31 cellular contexts compared by ENCODE assay signal in genomic region chr22:47020157-47020556, GRCh38.
A peak's percentile ranks its signal among the peaks of the same experiment; 100 is the strongest.
DNase-seq lines count a peak whose midpoint lies in the region; ATAC-seq and TF ChIP-seq lines count a peak whose summit lies in the region.
"Had no signal": no experiment of that assay in that cellular context is flagged by ENCODE, and none has a peak within 500 bp of the region (broad histone marks: within the 10 kb centered on the region; RNA-seq: fewer than 3 reads in every experiment).

No MANE protein-coding gene starts in this region.

- no peak for DNase-seq in activated CD4-positive, alpha-beta T cell treated with anti-CD3 and anti-CD28 coated beads for 36 hours
- DNase-seq in activated CD4-positive, alpha-beta T cell treated with anti-CD3 and anti-CD28 coated beads, Interleukin-2, amount 50 U/mL, for 48 hours, result no peak
- DNase-seq in EL (peak; percentile 31), choroid plexus epithelial cell (ENCODE audit: low read depth) (peak; percentile 42), sigmoid colon (peak; percentile 51), left colon (no peak), NCI-H510A treated with DMSO at 0.1 percent for 48 hours (lab: John Stamatoyannopoulos, UW) (no peak)
- DNase-seq: activated gamma-delta T cell treated with Interleukin-2 at 50 U/mL for 16 hours; anterior cingulate cortex; effector CD8-positive, alpha-beta T cell; GF-D8; left ventricle myocardium superior; MM.1S; NCI-H2029; NCI-H526 treated with DMSO at 0.1 percent for 48 hours; PC-9; right cardiac atrium; SHP77; stimulated activated CD4-positive, alpha-beta T cell treated with anti-CD3 and anti-CD28 coated beads, Interleukin-12 subunit alpha, Interleukin-12 subunit beta, amount 100 ng/mL, for 4 hours; stimulated activated CD4-positive, alpha-beta T cell treated with anti-CD3 and anti-CD28 coated beads, Interleukin-2, amount 100 ng/mL, for 48 hours; T-helper 17 cell had no signal

- WGBS in sigmoid colon, 2 donors, result 97% methylated on average over 7 of the region's 7 CpGs

- intact Hi-C loops in activated CD4-positive, alpha-beta T cell treated with anti-CD3 and anti-CD28 coated beads for 36 hours (cut with DNase I, micrococcal nuclease), result no loop called here
- intact Hi-C loops in sigmoid colon (cut with DNase I) (no loop called here), left colon (cut with DNase I, micrococcal nuclease) (no loop called here)

- no peaks in the 10 kb centered on the region for H3K27me3 Mint-ChIP-seq in activated CD4-positive, alpha-beta T cell treated with anti-CD3 and anti-CD28 coated beads for 36 hours
- H3K27me3 Mint-ChIP-seq: T-helper 17 cell had no signal

- no peaks in the 10 kb centered on the region for H3K27me3 ChIP-seq in sigmoid colon
- H3K27me3 ChIP-seq: neural progenitor cell, tibial nerve had no signal

- peaks cover 33% of the 10 kb centered on the region for H3K4me1 Mint-ChIP-seq in activated CD4-positive, alpha-beta T cell treated with anti-CD3 and anti-CD28 coated beads for 36 hours
- H3K4me1 Mint-ChIP-seq: CD14-positive monocyte, neural progenitor cell had no signal

- TF ChIP-seq CTCF in choroid plexus epithelial cell (conservative IDR thresholded peaks at IDR 0.05; ENCODE audit: low read depth, low read length) (no peak), sigmoid colon (IDR thresholded peaks at IDR 0.05) (no peak)

- peak; percentile 53 for ATAC-seq in activated CD4-positive, alpha-beta T cell treated with anti-CD3 and anti-CD28 coated beads for 36 hours
- ATAC-seq in left colon, result no peak
- no peak for ATAC-seq in HG03139 (IDR thresholded peaks at IDR 0.05; ENCODE audit: unreplicated experiment)
- ATAC-seq: activated CD4-positive, CD25-positive, alpha-beta regulatory T cell treated with anti-CD3 and anti-CD28 coated beads, Interleukin-2, amount 50 U/mL, for 24 hours; HCT116; left ventricle myocardium superior; right cardiac atrium; T-helper 17 cell had no signal

- H3K4me3 ChIP-seq in choroid plexus epithelial cell (ENCODE audit: low read depth, low read length), result no peak overlapping the region
- H3K4me3 ChIP-seq in sigmoid colon, result no peak overlapping the region
- H3K4me3 ChIP-seq: neural progenitor cell, PC-9, tibial nerve had no signal

- POLR2A ChIA-PET in activated CD4-positive, alpha-beta T cell treated with anti-CD3 and anti-CD28 coated beads for 36 hours (lab: Charles Lee), result no interaction called here

- peak overlapping the region; percentile 81 for H3K27ac Mint-ChIP-seq in activated CD4-positive, alpha-beta T cell treated with anti-CD3 and anti-CD28 coated beads for 36 hours
- H3K27ac Mint-ChIP-seq: neural progenitor cell, T-helper 17 cell had no signal

- no peaks in the 10 kb centered on the region for H3K36me3 ChIP-seq in sigmoid colon
- H3K36me3 ChIP-seq: neural progenitor cell had no signal

- no peaks in the 10 kb centered on the region for H3K9me3 Mint-ChIP-seq in activated CD4-positive, alpha-beta T cell treated with anti-CD3 and anti-CD28 coated beads for 36 hours (ENCODE audit: low read depth)

- TF ChIP-seq EP300 in sigmoid colon (IDR thresholded peaks at IDR 0.05), result no peak

- peaks cover 33% of the 10 kb centered on the region for H3K36me3 Mint-ChIP-seq in activated CD4-positive, alpha-beta T cell treated with anti-CD3 and anti-CD28 coated beads for 36 hours (ENCODE audit: low read depth)

- CTCF ChIA-PET in activated CD4-positive, alpha-beta T cell treated with anti-CD3 and anti-CD28 coated beads for 36 hours (lab: Charles Lee), result interaction anchor here (0.6 kb wide), 1 partner anchor 456 kb away, joined by 3 read pairs; no protein-coding TSS in a partner anchor

- peaks cover 0 to 8% (median 0%) of the 10 kb centered on the region in 4 donors for H3K4me1 ChIP-seq in sigmoid colon
- H3K4me1 ChIP-seq: Caco-2, neural progenitor cell had no signal

- H3K9me3 ChIP-seq in sigmoid colon, result no peaks in the 10 kb centered on the region
- H3K9me3 ChIP-seq: Caco-2, tibial nerve had no signal

- no peak overlapping the region for H3K4me3 Mint-ChIP-seq in activated CD4-positive, alpha-beta T cell treated with anti-CD3 and anti-CD28 coated beads for 36 hours
- H3K4me3 Mint-ChIP-seq: CD14-positive monocyte, neural progenitor cell, T-helper 17 cell had no signal

- H3K27ac ChIP-seq in sigmoid colon, result no peak overlapping the region
- H3K27ac ChIP-seq: 22Rv1, HL-60, KMS-11, neural progenitor cell, PC-9 had no signal

- no peak for TF ChIP-seq POLR2A in sigmoid colon (IDR thresholded peaks at IDR 0.05)

Comparison
In these comparisons a context has a peak if more than half of its experiments do, and no peak if none do; other contexts are left out.
1. DNase-seq: peak in EL (single experiment), choroid plexus epithelial cell (single experiment) and sigmoid colon (single experiment); none in activated CD4-positive, alpha-beta T cell treated with anti-CD3 and anti-CD28 coated beads for 36 hours (single experiment), activated CD4-positive, alpha-beta T cell treated with anti-CD3 and anti-CD28 coated beads, Interleukin-2, amount 50 U/mL, for 48 hours (0 of 2), left colon (0 of 2) and NCI-H510A treated with DMSO at 0.1 percent for 48 hours (single experiment).